In the genomic region with DNA sequence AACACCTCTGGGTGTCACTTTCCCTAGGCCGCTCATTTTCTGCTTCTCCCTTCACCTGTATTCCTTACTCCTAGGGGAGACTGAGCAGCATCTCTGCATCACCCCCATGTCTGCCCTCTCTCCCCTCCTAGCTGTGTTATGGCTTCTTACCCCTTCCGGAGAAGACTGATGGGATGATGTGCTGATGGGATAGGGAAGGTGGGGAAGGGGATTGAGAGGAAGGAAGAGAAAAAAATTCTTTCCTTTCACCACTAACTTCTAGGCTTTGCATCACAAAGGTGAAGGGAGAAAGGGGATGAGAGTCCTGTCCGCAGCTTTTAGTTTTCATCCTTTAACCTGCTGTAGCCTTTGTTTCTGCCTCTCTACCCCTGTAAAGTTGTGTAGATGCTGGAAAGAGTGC, we compare ENCODE assay signal across 23 cellular contexts.
"Had no signal": no experiment of that assay in that cellular context is flagged by ENCODE, and none has a peak within 500 bp of the region (broad histone marks: within the 10 kb centered on the region; RNA-seq: fewer than 3 reads in every experiment).

No MANE protein-coding gene starts in this region.

- H3K27me3 ChIP-seq: body of pancreas, cardiac muscle cell, foreskin keratinocyte, transverse colon had no signal

- H3K9ac ChIP-seq: parathyroid adenoma had no signal

- FAIRE-seq: TTC549, urothelium cell line had no signal

- ATAC-seq: body of pancreas; foreskin keratinocyte; natural killer cell treated with Interleukin-12 subunit alpha and Interleukin-12 subunit beta and Interleukin-15 and Interleukin-18, amount 100 ng/mL, for 72 hours; right cardiac atrium; stimulated activated naive CD8-positive, alpha-beta T cell treated with anti-CD3 and anti-CD28 coated beads, Interleukin-15, amount 100 ng/mL, for 72 hours; T-cell had no signal

- H3K27ac ChIP-seq: body of pancreas, cardiac muscle cell, foreskin keratinocyte, left ventricle myocardium inferior, parathyroid adenoma, transverse colon, WERI-Rb-1 had no signal

- H3K9me3 ChIP-seq: body of pancreas, left ventricle myocardium inferior, transverse colon had no signal

- H3K36me3 ChIP-seq: cardiac muscle cell, left ventricle myocardium inferior, WERI-Rb-1 had no signal

- H3K4me3 ChIP-seq: body of pancreas, cardiac muscle cell, left ventricle myocardium inferior, transverse colon had no signal

- DNase-seq: activated CD4-positive, alpha-beta T cell treated with anti-CD3 and anti-CD28 coated beads for 1 hour; activated CD4-positive, alpha-beta T cell treated with anti-CD3 and anti-CD28 coated beads, Interleukin-2, amount 50 U/mL, for 1 hour; activated gamma-delta T cell treated with Interleukin-2 at 50 U/mL for 16 hours; activated T-cell treated with anti-CD3 and anti-CD28 coated beads, Interleukin-2, amount 50 U/mL, for 1 hour; anterior cingulate cortex; body of pancreas; effector CD4-positive, alpha-beta T cell; foreskin keratinocyte; left ventricle myocardium inferior; mammary epithelial cell; midbrain; nucleus accumbens; right cardiac atrium; stimulated activated CD4-positive, alpha-beta T cell treated with anti-CD3 and anti-CD28 coated beads, Interleukin-12 subunit alpha, Interleukin-12 subunit beta, amount 100 ng/mL, for 4 hours; stimulated activated naive CD8-positive, alpha-beta T cell treated with anti-CD3 and anti-CD28 coated beads, Interleukin-15, amount 100 ng/mL, for 72 hours; T-cell; transverse colon; WERI-Rb-1 had no signal

- H3K4me1 ChIP-seq: parathyroid adenoma, transverse colon had no signal

- H2AFZ ChIP-seq: parathyroid adenoma had no signal
